9 cellular contexts compared by ENCODE assay signal in genomic region chr18:904135-905090, GRCh38. TPM values are rescaled to one million over a fixed set of nuclear protein-coding genes. Genes with fewer than 3 reads are reported as not detected.
A peak's percentile ranks its signal among the peaks of the same experiment; 100 is the strongest.
DNase-seq lines count a peak whose midpoint lies in the region; ATAC-seq lines count a peak whose summit lies in the region.
"Had no signal": no experiment of that assay in that cellular context is flagged by ENCODE, and none has a peak within 500 bp of the region (broad histone marks: within the 10 kb centered on the region; RNA-seq: fewer than 3 reads in every experiment).

TSS of gene ADCYAP1 (plus strand) at chr18:904871. CDS start at chr18:905387, 516 bp downstream.

- no peak within 1 kb of the TSS for H2BK15ac ChIP-seq in mesenchymal stem cell (ENCODE audit: low read depth, poor library complexity, severe bottlenecking)

- H3K4me1 ChIP-seq in HUES64 (ENCODE audit: insufficient read depth, low read length) = peaks cover 16% of the 10 kb centered on the region
- H3K4me1 ChIP-seq in mesenchymal stem cell (ENCODE audit: control insufficient read depth, insufficient read depth, low read depth, low read length) = peaks cover 41% of the 10 kb centered on the region

- peak within 1 kb of the TSS; percentile 27 for H3K4me2 ChIP-seq in mesenchymal stem cell (ENCODE audit: low read length, poor library complexity, severe bottlenecking)

- no peak within 1 kb of the TSS for H3K4me3 Mint-ChIP-seq in activated CD4-positive, alpha-beta memory T cell treated with anti-CD3 and anti-CD28 coated beads for 36 hours

- no peak within 1 kb of the TSS for H3K27ac ChIP-seq in HUES64 (ENCODE audit: low read depth, low read length)
- H3K27ac ChIP-seq in mesenchymal stem cell (ENCODE audit: low read length, poor library complexity, severe bottlenecking) = no peak within 1 kb of the TSS
- H3K27ac ChIP-seq: adrenal gland had no signal

- ATAC-seq in GM21825 (IDR thresholded peaks at IDR 0.05; ENCODE audit: unreplicated experiment) (no peak), GM18502 (IDR thresholded peaks at IDR 0.05; ENCODE audit: poor library complexity, unreplicated experiment) (no peak), HG02678 (IDR thresholded peaks at IDR 0.05; ENCODE audit: unreplicated experiment) (no peak)

- peaks cover 62% of the 10 kb centered on the region for H3K27me3 Mint-ChIP-seq in activated CD4-positive, alpha-beta memory T cell treated with anti-CD3 and anti-CD28 coated beads for 36 hours

- peak within 1 kb of the TSS in 1 of 2 experiments; percentile 72 for H3K23ac ChIP-seq in mesenchymal stem cell (ENCODE audit: low read length in 2 of 2)

- no peak within 1 kb of the TSS for H3K9ac ChIP-seq in HUES64 (ENCODE audit: low read depth, low read length)
- no peak within 1 kb of the TSS for H3K9ac ChIP-seq in mesenchymal stem cell (ENCODE audit: low read length)

- intact Hi-C loops in activated CD4-positive, alpha-beta memory T cell treated with anti-CD3 and anti-CD28 coated beads for 36 hours (cut with micrococcal nuclease) = no loop called here

- peaks cover 18% of the 10 kb centered on the region for H3K4me1 Mint-ChIP-seq in activated CD4-positive, alpha-beta memory T cell treated with anti-CD3 and anti-CD28 coated beads for 36 hours (ENCODE audit: low read depth)

- DNase-seq in DMS114 treated with DMSO at 0.1 percent for 48 hours (lab: John Stamatoyannopoulos, UW; ENCODE audit: unreplicated experiment) (peak; percentile 37), mesenchymal stem cell (peak; percentile 17), midbrain (lab: John Stamatoyannopoulos, UW) (no peak)
- DNase-seq in activated CD4-positive, alpha-beta memory T cell treated with anti-CD3 and anti-CD28 coated beads for 36 hours = peak; percentile 12

- H3K36me3 Mint-ChIP-seq in activated CD4-positive, alpha-beta memory T cell treated with anti-CD3 and anti-CD28 coated beads for 36 hours = peaks cover 8% of the 10 kb centered on the region

- H4K91ac ChIP-seq in mesenchymal stem cell (ENCODE audit: low read length) = no peak within 1 kb of the TSS

- H2BK5ac ChIP-seq in mesenchymal stem cell (ENCODE audit: low read depth, low read length, poor library complexity, severe bottlenecking) = no peak within 1 kb of the TSS

- H3K14ac ChIP-seq in mesenchymal stem cell (ENCODE audit: low read length in 2 of 2) = no peak within 1 kb of the TSS

- H3K36me3 ChIP-seq in HUES64 (ENCODE audit: insufficient read depth, low read length) (no peaks in the 10 kb centered on the region), mesenchymal stem cell (ENCODE audit: control insufficient read depth in 1 of 2, insufficient read depth in 2 of 2, low read depth in 1 of 2, low read length in 2 of 2) (no peaks in the 10 kb centered on the region)
- H3K36me3 ChIP-seq: adrenal gland had no signal

- H2BK12ac ChIP-seq in mesenchymal stem cell (ENCODE audit: low read length in 2 of 2) = no peak within 1 kb of the TSS

- H2BK120ac ChIP-seq in mesenchymal stem cell (ENCODE audit: low read depth, low read length) = no peak within 1 kb of the TSS

- no peak within 1 kb of the TSS for H4K8ac ChIP-seq in mesenchymal stem cell (ENCODE audit: low read length)

- H3K18ac ChIP-seq in mesenchymal stem cell (ENCODE audit: low read depth in 1 of 2, low read length in 2 of 2) = no peak within 1 kb of the TSS

- POLR2A ChIA-PET in activated CD4-positive, alpha-beta memory T cell treated with anti-CD3 and anti-CD28 coated beads for 36 hours (lab: Charles Lee) = no interaction called here

- H2AK5ac ChIP-seq in mesenchymal stem cell (ENCODE audit: low read length, severe bottlenecking) = no peak within 1 kb of the TSS

- H3K79me1 ChIP-seq in mesenchymal stem cell (replicated peaks; ENCODE audit: low read length, poor library complexity, severe bottlenecking) = no peaks in the 10 kb centered on the region

- H3K27me3 ChIP-seq in HUES64 (ENCODE audit: insufficient read depth, low read length) (peaks cover 94% of the 10 kb centered on the region), mesenchymal stem cell (ENCODE audit: control insufficient read depth in 1 of 2, insufficient read depth in 1 of 2, low read length in 2 of 2) (peaks cover 89 to 97% of the 10 kb centered on the region in 2 experiments)

- no peak within 1 kb of the TSS for H3K27ac Mint-ChIP-seq in activated CD4-positive, alpha-beta memory T cell treated with anti-CD3 and anti-CD28 coated beads for 36 hours

- H3K4ac ChIP-seq in mesenchymal stem cell (ENCODE audit: low read depth in 1 of 2, low read length in 2 of 2) = no peak within 1 kb of the TSS

- H3K4me3 ChIP-seq in HUES64 (ENCODE audit: low read length) (peak within 1 kb of the TSS; percentile 45), mesenchymal stem cell (ENCODE audit: insufficient read depth in 1 of 2, low read depth in 1 of 2, low read length in 2 of 2) (no peak within 1 kb of the TSS)
- H3K4me3 ChIP-seq: adrenal gland had no signal

- peaks cover 3% of the 10 kb centered on the region for H3K9me3 Mint-ChIP-seq in activated CD4-positive, alpha-beta memory T cell treated with anti-CD3 and anti-CD28 coated beads for 36 hours

- no peak within 1 kb of the TSS for H2AFZ ChIP-seq in mesenchymal stem cell (ENCODE audit: low read depth, low read length)

- CTCF ChIA-PET in activated CD4-positive, alpha-beta memory T cell treated with anti-CD3 and anti-CD28 coated beads for 36 hours (lab: Charles Lee) = interaction anchor here (1.2 kb wide), 1 partner anchor 40 kb away, joined by 6 read pairs; no protein-coding TSS in a partner anchor

- WGBS in HUES64 = 6% methylated on average over 52 of the region's 52 CpGs
- WGBS in mesenchymal stem cell = 8% methylated on average over 52 of the region's 52 CpGs

- no peaks in the 10 kb centered on the region; the same call in 1 of the 2 replicates for H3K9me3 ChIP-seq in HUES64 (ENCODE audit: insufficient read depth, low read depth, low read length)
- peaks cover 3% of the 10 kb centered on the region for H3K9me3 ChIP-seq in mesenchymal stem cell (ENCODE audit: control insufficient read depth, low read length)
- H3K9me3 ChIP-seq: adrenal gland had no signal

RNA-seq across cellular contexts. Expression of gene ADCYAP1, which starts in this region (rescaled TPM):
- polyA plus RNA-seq in HUES64 (2013, experiment 1 of 2) = 0.10 TPM
- polyA plus RNA-seq in HUES64 (2013, experiment 2 of 2) = 0.51 TPM
- total RNA-seq in activated CD4-positive, alpha-beta memory T cell treated with anti-CD3 and anti-CD28 coated beads for 36 hours = not detected
- not detected for polyA plus RNA-seq in mesenchymal stem cell (2013, experiment 1 of 2)
- polyA plus RNA-seq in mesenchymal stem cell (2013, experiment 2 of 2) = not detected

Comparison
In these comparisons a context has a peak if more than half of its experiments do, and no peak if none do; other contexts are left out.
1. Peak in DNase-seq in activated CD4-positive, alpha-beta memory T cell treated with anti-CD3 and anti-CD28 coated beads for 36 hours; RNA of the gene not detected or under 1 TPM.